In the genomic region with DNA sequence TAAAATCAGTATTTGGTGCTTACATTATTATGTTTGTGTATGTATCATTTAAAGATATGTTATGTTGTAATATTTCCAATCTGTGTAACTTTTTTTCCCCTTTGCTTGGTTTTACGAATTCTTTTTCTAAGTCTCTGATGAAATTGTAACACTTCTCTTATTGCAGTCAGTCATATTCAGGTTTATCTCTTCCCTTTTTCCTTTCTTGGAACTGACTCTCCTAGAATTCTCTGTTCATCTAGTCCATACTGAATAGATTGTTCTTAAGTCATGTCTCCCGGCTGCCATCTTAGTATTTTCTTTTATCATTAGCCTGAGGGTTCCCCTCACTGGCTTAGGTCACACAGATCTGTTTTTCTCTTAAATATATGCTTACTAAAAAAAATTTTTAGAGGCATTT, we compare ENCODE assay signal across 23 cellular contexts.
"Had no signal": no experiment of that assay in that cellular context is flagged by ENCODE, and none has a peak within 500 bp of the region (broad histone marks: within the 10 kb centered on the region; RNA-seq: fewer than 3 reads in every experiment).

No MANE protein-coding gene starts in this region.

- H3K4me3 Mint-ChIP-seq: activated CD4-positive, alpha-beta T cell treated with anti-CD3 and anti-CD28 coated beads, Interleukin-2, amount 10 ng/mL, durations not matched to agents 7 days and 5 days; activated CD8-positive, alpha-beta T cell treated with anti-CD3 and anti-CD28 coated beads, Interleukin-2, amount 10 ng/mL, durations not matched to agents 7 days and 5 days; activated naive CD8-positive, alpha-beta T cell treated with anti-CD3 and anti-CD28 coated beads, Interleukin-2, amount 50 U/mL, for 24 hours; activated T-helper 1 cell treated with anti-CD3 and anti-CD28 coated beads, Interleukin-12 subunit alpha, Interleukin-12 subunit beta, Interleukin-2, Interleukin-4 antibody, amounts not matched to agents 30 ng/mL and 10 ng/mL and 1 ng/mL, durations not matched to agents 14 hours and 24 hours and 36 hours; nephron had no signal

- H3K4me1 Mint-ChIP-seq: nephron had no signal

- H3K4me2 ChIP-seq: smooth muscle cell had no signal

- H3K27ac ChIP-seq: parathyroid adenoma, testis had no signal

- H3K27me3 Mint-ChIP-seq: activated CD4-positive, alpha-beta T cell treated with anti-CD3 and anti-CD28 coated beads, Interleukin-2, amount 10 ng/mL, durations not matched to agents 7 days and 5 days; activated naive CD8-positive, alpha-beta T cell treated with anti-CD3 and anti-CD28 coated beads, Interleukin-2, amount 50 U/mL, for 24 hours had no signal

- H3K27ac Mint-ChIP-seq: activated CD4-positive, alpha-beta T cell treated with anti-CD3 and anti-CD28 coated beads, Interleukin-2, amount 10 ng/mL, durations not matched to agents 7 days and 5 days; activated CD8-positive, alpha-beta T cell treated with anti-CD3 and anti-CD28 coated beads, Interleukin-2, amount 10 ng/mL, durations not matched to agents 7 days and 5 days; activated naive CD8-positive, alpha-beta T cell treated with anti-CD3 and anti-CD28 coated beads, Interleukin-2, amount 50 U/mL, for 24 hours; activated T-helper 1 cell treated with anti-CD3 and anti-CD28 coated beads, Interleukin-12 subunit alpha, Interleukin-12 subunit beta, Interleukin-2, Interleukin-4 antibody, amounts not matched to agents 30 ng/mL and 10 ng/mL and 1 ng/mL, durations not matched to agents 14 hours and 24 hours and 36 hours had no signal

- H2AFZ ChIP-seq: parathyroid adenoma had no signal

- ATAC-seq: activated CD8-positive, alpha-beta T cell treated with anti-CD3 and anti-CD28 coated beads, Interleukin-2, amount 10 ng/mL, durations not matched to agents 7 days and 5 days; activated naive CD8-positive, alpha-beta T cell treated with anti-CD3 and anti-CD28 coated beads, Interleukin-2, amount 50 U/mL, for 24 hours; left colon; sciatic nerve had no signal

- DNase-seq: activated CD4-positive, alpha-beta T cell treated with anti-CD3 and anti-CD28 coated beads, Interleukin-2, amount 10 ng/mL, durations not matched to agents 7 days and 5 days; activated CD8-positive, alpha-beta T cell treated with anti-CD3 and anti-CD28 coated beads, Interleukin-2, amount 10 ng/mL, durations not matched to agents 7 days and 5 days; activated gamma-delta T cell; activated naive CD4-positive, alpha-beta T cell treated with anti-CD3 and anti-CD28 coated beads, Interleukin-2, amount 50 U/mL, for 16 hours; activated naive CD8-positive, alpha-beta T cell treated with anti-CD3 and anti-CD28 coated beads, Interleukin-2, amount 50 U/mL, for 24 hours; cortex of kidney; effector CD4-positive, alpha-beta T cell; erythroblast; foreskin fibroblast; left colon; mesenchymal stem cell; stimulated activated CD4-positive, alpha-beta T cell treated with anti-CD3 and anti-CD28 coated beads, Interleukin-15, amount 100 ng/mL, for 24 hours; stimulated activated CD8-positive, alpha-beta memory T cell treated with anti-CD3 and anti-CD28 coated beads, Interleukin-4, amount 100 ng/mL, for 48 hours; stimulated activated naive CD4-positive, alpha-beta T cell; T-helper 1 cell; T-helper 9 cell; testis; trophoblast cell had no signal

- H3K27me3 ChIP-seq: testis had no signal

- H3K9me3 ChIP-seq: testis had no signal

- H3K4me3 ChIP-seq: smooth muscle cell, testis had no signal

- H3K9ac ChIP-seq: parathyroid adenoma had no signal

- H3K79me2 ChIP-seq: parathyroid adenoma had no signal

- H3K9me3 Mint-ChIP-seq: activated CD4-positive, alpha-beta T cell treated with anti-CD3 and anti-CD28 coated beads, Interleukin-2, amount 10 ng/mL, durations not matched to agents 7 days and 5 days; activated naive CD8-positive, alpha-beta T cell treated with anti-CD3 and anti-CD28 coated beads, Interleukin-2, amount 50 U/mL, for 24 hours; activated T-helper 1 cell treated with anti-CD3 and anti-CD28 coated beads, Interleukin-12 subunit alpha, Interleukin-12 subunit beta, Interleukin-2, Interleukin-4 antibody, amounts not matched to agents 30 ng/mL and 10 ng/mL and 1 ng/mL, durations not matched to agents 14 hours and 24 hours and 36 hours; nephron had no signal
